ENCODE assay signal across 10 cellular contexts in the genomic region with DNA sequence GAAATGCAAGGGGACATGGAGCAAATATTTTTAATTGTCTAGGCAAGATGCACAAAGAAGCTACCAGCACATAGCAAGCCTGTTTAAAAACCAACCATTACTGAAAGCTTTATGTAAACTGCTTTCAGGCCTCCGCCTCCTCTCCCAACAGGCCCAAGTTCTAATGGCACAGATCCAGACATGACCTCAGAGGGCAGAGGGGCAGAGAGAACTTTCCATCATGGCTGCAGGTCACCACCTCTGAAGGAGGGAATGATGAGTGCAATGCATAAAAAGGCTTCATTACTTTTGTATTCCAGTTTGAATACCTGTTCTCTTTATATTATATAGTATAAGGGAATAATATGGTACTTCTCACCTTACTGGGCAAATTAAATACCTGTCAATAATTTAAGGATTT. TPM values are rescaled to one million over a fixed set of nuclear protein-coding genes. Genes with fewer than 3 reads are reported as not detected.
DNase-seq lines count a peak whose midpoint lies in the region; ATAC-seq and TF ChIP-seq lines count a peak whose summit lies in the region.
"Had no signal": no experiment of that assay in that cellular context is flagged by ENCODE, and none has a peak within 500 bp of the region (broad histone marks: within the 10 kb centered on the region; RNA-seq: fewer than 3 reads in every experiment).

No MANE protein-coding gene starts in this region.

- H3K4me1 Mint-ChIP-seq in activated CD4-positive, alpha-beta T cell treated with anti-CD3 and anti-CD28 coated beads, Interleukin-2, amount 10 ng/mL, durations not matched to agents 7 days and 5 days = peaks cover 60% of the 10 kb centered on the region

- no peak for TF ChIP-seq CTCF in cardiac fibroblast (IDR thresholded peaks at IDR 0.05; ENCODE audit: low read depth, low read length)
- no peak for TF ChIP-seq CTCF in tibial nerve (IDR thresholded peaks at IDR 0.05)
- no peak for TF ChIP-seq CTCF in RWPE1 (conservative IDR thresholded peaks at IDR 0.05; ENCODE audit: low read depth)

- H3K9me3 Mint-ChIP-seq in activated CD4-positive, alpha-beta T cell treated with anti-CD3 and anti-CD28 coated beads, Interleukin-2, amount 10 ng/mL, durations not matched to agents 7 days and 5 days = no peaks in the 10 kb centered on the region

- H3K27me3 ChIP-seq in tibial nerve = no peaks in the 10 kb centered on the region
- H3K27me3 ChIP-seq: BLaER1 treated with 17β-estradiol and CSF1 and Interleukin-3, amounts not matched to agents 10 nM and 100 nM had no signal

- no peak for DNase-seq in activated CD4-positive, alpha-beta T cell treated with anti-CD3 and anti-CD28 coated beads, Interleukin-2, amount 10 ng/mL, durations not matched to agents 7 days and 5 days
- no peak for DNase-seq in activated CD4-positive, alpha-beta T cell treated with anti-CD3 and anti-CD28 coated beads, Interleukin-2, amount 50 U/mL, for 4 hours
- DNase-seq in cardiac fibroblast (ENCODE audit: low read depth in 2 of 2) (peak; percentile 62 to 70), lung microvascular endothelial cell (ENCODE audit: low read depth in 2 of 2) (peak; percentile 50 to 80), tibial nerve (ENCODE audit: low spot score in 2 of 2) (peak; percentile 61 to 80), RWPE1 (ENCODE audit: low spot score) (no peak), SHP77 (lab: John Stamatoyannopoulos, UW) (no peak)

- peak overlapping the region; percentile 52 to 82 (median 58) for H3K27ac ChIP-seq in tibial nerve
- H3K27ac ChIP-seq in RWPE1 = no peak overlapping the region

- POLR2A ChIA-PET in activated CD4-positive, alpha-beta T cell treated with anti-CD3 and anti-CD28 coated beads, Interleukin-2, amount 10 ng/mL, durations not matched to agents 7 days and 5 days (lab: Charles Lee) = no interaction called here
- POLR2A ChIA-PET in RWPE1 (lab: Yijun Ruan, JAX; ENCODE audit: low non-redundant PET) = no interaction called here

- ATAC-seq in GM18505 (IDR thresholded peaks at IDR 0.05; ENCODE audit: unreplicated experiment) = no peak

- CTCF ChIA-PET in activated CD4-positive, alpha-beta T cell treated with anti-CD3 and anti-CD28 coated beads, Interleukin-2, amount 10 ng/mL, durations not matched to agents 7 days and 5 days (lab: Charles Lee) = interaction anchor here (1.1 to 1.9 kb wide), 2 partner anchors 12 to 14 kb away, joined by 3 to 4 read pairs; no protein-coding TSS in a partner anchor
- CTCF ChIA-PET in RWPE1 (lab: Yijun Ruan, JAX) = no interaction called here

- H3K4me1 ChIP-seq in tibial nerve = peaks cover 0 to 87% (median 20%) of the 10 kb centered on the region in 4 donors
- H3K4me1 ChIP-seq: BLaER1 treated with 17β-estradiol and CSF1 and Interleukin-3, amounts not matched to agents 10 nM and 100 nM had no signal

- no peaks in the 10 kb centered on the region for H3K27me3 Mint-ChIP-seq in activated CD4-positive, alpha-beta T cell treated with anti-CD3 and anti-CD28 coated beads, Interleukin-2, amount 10 ng/mL, durations not matched to agents 7 days and 5 days

- H3K36me3 ChIP-seq in tibial nerve = peaks cover 6 to 100% (median 73%) of the 10 kb centered on the region in 3 donors

- H3K4me3 ChIP-seq in cardiac fibroblast (replicated peaks in 1 of 2; ENCODE audit: low read depth in 2 of 2, low read length in 2 of 2) (no peak overlapping the region), tibial nerve (no peak overlapping the region)
- H3K4me3 ChIP-seq: BLaER1 treated with 17β-estradiol and CSF1 and Interleukin-3, amounts not matched to agents 10 nM and 100 nM had no signal

- H3K36me3 Mint-ChIP-seq in activated CD4-positive, alpha-beta T cell treated with anti-CD3 and anti-CD28 coated beads, Interleukin-2, amount 10 ng/mL, durations not matched to agents 7 days and 5 days (ENCODE audit: low read depth) = peaks cover 81% of the 10 kb centered on the region

- TF ChIP-seq EP300 in tibial nerve (IDR thresholded peaks at IDR 0.05) = peak in 1 of 2 donors; percentile 84

- H3K9me3 ChIP-seq in tibial nerve = no peaks in the 10 kb centered on the region
- H3K9me3 ChIP-seq: BLaER1 treated with 17β-estradiol and CSF1 and Interleukin-3, amounts not matched to agents 10 nM and 100 nM had no signal

- WGBS in tibial nerve, 2 donors = 9 to 41% methylated on average over 1 of the region's 1 CpG

- peak overlapping the region; percentile 76 for H3K27ac Mint-ChIP-seq in activated CD4-positive, alpha-beta T cell treated with anti-CD3 and anti-CD28 coated beads, Interleukin-2, amount 10 ng/mL, durations not matched to agents 7 days and 5 days

- TF ChIP-seq POLR2A in tibial nerve (IDR thresholded peaks at IDR 0.05) (no peak), GM18505 (IDR thresholded peaks at IDR 0.05; ENCODE audit: borderline replicate concordance, extremely low read depth, insufficient read depth, insufficient read length) (no peak)

- H3K4me3 Mint-ChIP-seq in activated CD4-positive, alpha-beta T cell treated with anti-CD3 and anti-CD28 coated beads, Interleukin-2, amount 10 ng/mL, durations not matched to agents 7 days and 5 days = no peak overlapping the region

RNA-seq across cellular contexts. Expression of gene DDX17, which starts 15.2 kb away (rescaled TPM):
- 100 to 1,000 TPM; 468 to 521 TPM for total RNA-seq in activated CD4-positive, alpha-beta T cell treated with anti-CD3 and anti-CD28 coated beads, Interleukin-2, amount 10 ng/mL, durations not matched to agents 7 days and 5 days
- total RNA-seq in lung microvascular endothelial cell (267 and 371 TPM in 2 replicates), tibial nerve (100 to 1,000 TPM; 734 to 934 (median 864) TPM)

RNA-seq across cellular contexts. Expression of gene KDELR3, which starts 23.0 kb away (rescaled TPM):
- total RNA-seq in activated CD4-positive, alpha-beta T cell treated with anti-CD3 and anti-CD28 coated beads, Interleukin-2, amount 10 ng/mL, durations not matched to agents 7 days and 5 days = under 1 TPM; 0.17 to 0.23 TPM
- total RNA-seq in lung microvascular endothelial cell (15.7 and 23.5 TPM in 2 replicates), tibial nerve (10 to 100 TPM in 3 of 4 donors, 1 to 10 TPM in 1; 6.1 to 18.0 (median 10.6) TPM)

RNA-seq across cellular contexts. Expression of gene KCNJ4, which starts 35.9 kb away (rescaled TPM):
- not detected for total RNA-seq in activated CD4-positive, alpha-beta T cell treated with anti-CD3 and anti-CD28 coated beads, Interleukin-2, amount 10 ng/mL, durations not matched to agents 7 days and 5 days
- total RNA-seq in lung microvascular endothelial cell = under 0.01 TPM in 1 of 2 replicates, not detected in the other
- total RNA-seq in tibial nerve = 1 to 10 TPM in 3 of 4 donors, under 1 TPM in 1; 0.63 to 1.6 (median 1.1) TPM
- total RNA-seq: pulmonary artery endothelial cell had no signal

Comparison
In these comparisons a context has a peak if more than half of its experiments do, and no peak if none do; other contexts are left out.
1. DNase-seq: peak in cardiac fibroblast (2 of 2), lung microvascular endothelial cell (2 of 2) and tibial nerve (2 of 2); none in activated CD4-positive, alpha-beta T cell treated with anti-CD3 and anti-CD28 coated beads, Interleukin-2, amount 10 ng/mL, durations not matched to agents 7 days and 5 days (single experiment), activated CD4-positive, alpha-beta T cell treated with anti-CD3 and anti-CD28 coated beads, Interleukin-2, amount 50 U/mL, for 4 hours (0 of 2), RWPE1 (single experiment) and SHP77 (0 of 2).
2. RNA of gene KDELR3, which starts 23.0 kb away (total RNA-seq): 15.7 to 23.5 TPM in lung microvascular endothelial cell and 6.1 to 18.0 TPM in tibial nerve; 0.17 to 0.23 TPM in activated CD4-positive, alpha-beta T cell treated with anti-CD3 and anti-CD28 coated beads, Interleukin-2, amount 10 ng/mL, durations not matched to agents 7 days and 5 days; every median in the first group is over 4 times any median in the second.